Comparison of ENCODE assay signal across 26 cellular contexts in the genomic region with DNA sequence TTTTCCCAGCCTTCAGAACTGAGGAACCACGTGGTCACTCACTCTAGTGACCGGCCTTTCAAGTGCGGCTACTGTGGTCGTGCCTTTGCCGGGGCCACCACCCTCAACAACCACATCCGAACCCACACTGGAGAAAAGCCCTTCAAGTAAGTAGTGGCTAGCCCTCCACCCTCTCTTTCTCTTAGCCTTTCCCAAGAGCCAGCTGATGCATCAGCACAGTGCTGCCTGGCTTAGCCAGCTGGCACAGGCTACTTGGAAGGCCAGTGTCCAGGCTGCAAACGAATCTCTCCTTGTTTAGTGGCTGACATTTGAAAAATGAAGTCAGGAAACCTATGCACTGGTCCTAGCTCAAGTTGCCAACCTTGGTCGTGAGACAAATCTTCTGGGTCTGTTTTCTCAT.
A peak's percentile ranks its signal among the peaks of the same experiment; 100 is the strongest.
DNase-seq lines count a peak whose midpoint lies in the region; ATAC-seq and TF ChIP-seq lines count a peak whose summit lies in the region.
"Had no signal": no experiment of that assay in that cellular context is flagged by ENCODE, and none has a peak within 500 bp of the region (broad histone marks: within the 10 kb centered on the region; RNA-seq: fewer than 3 reads in every experiment).

No MANE protein-coding gene starts in this region.

- TF ChIP-seq EP300 in gastroesophageal sphincter (IDR thresholded peaks at IDR 0.05), result no peak

- no peak for TF ChIP-seq POLR2A in gastroesophageal sphincter (IDR thresholded peaks at IDR 0.05)

- peaks cover 0 to 5% of the 10 kb centered on the region in 2 donors for H3K36me3 ChIP-seq in gastroesophageal sphincter
- H3K36me3 ChIP-seq: HAP-1, spleen, vagina had no signal

- DNase-seq in NCI-H82 (lab: John Stamatoyannopoulos, UW) (peak; percentile 14), NCI-H82 treated with DMSO at 0.1 percent for 48 hours (lab: John Stamatoyannopoulos, UW; ENCODE audit: unreplicated experiment) (no peak), midbrain (lab: John Stamatoyannopoulos, UW) (peak; percentile 2), stromal cell of bone marrow (ENCODE audit: low read depth) (peak; percentile 52), NCI-H510A treated with DMSO at 0.1 percent for 48 hours (lab: John Stamatoyannopoulos, UW) (no peak)
- DNase-seq: 8988T; activated CD4-positive, alpha-beta T cell treated with anti-CD3 and anti-CD28 coated beads for 48 hours; activated CD8-positive, alpha-beta memory T cell treated with anti-CD3 and anti-CD28 coated beads, Interleukin-2, amount 10 ng/mL, durations not matched to agents 7 days and 5 days; activated effector memory CD4-positive, alpha-beta T cell treated with anti-CD3 and anti-CD28 coated beads, Interleukin-2, amount 50 U/mL, for 16 hours; Calu3; dermis blood vessel endothelial cell; EL; foreskin fibroblast; mesenchymal stem cell; NCI-H1105 treated with DMSO at 0.1 percent for 48 hours; NCI-H2107; NCI-H510A; SHP77 treated with DMSO at 0.1 percent for 48 hours; spleen; T-helper 1 cell had no signal

- H3K27me3 ChIP-seq in gastroesophageal sphincter, result no peaks in the 10 kb centered on the region
- H3K27me3 ChIP-seq: vagina had no signal

- no peaks in the 10 kb centered on the region for H3K9me3 ChIP-seq in gastroesophageal sphincter
- H3K9me3 ChIP-seq: HAP-1, spleen, vagina had no signal

- H3K4me3 ChIP-seq in gastroesophageal sphincter, result no peak overlapping the region
- H3K4me3 ChIP-seq: HAP-1, spleen, vagina had no signal

- H3K27ac ChIP-seq in gastroesophageal sphincter, result no peak overlapping the region
- H3K27ac ChIP-seq: parathyroid adenoma, spleen, vagina had no signal

- TF ChIP-seq CTCF in gastroesophageal sphincter (IDR thresholded peaks at IDR 0.05), result no peak

- H3K4me1 ChIP-seq in gastroesophageal sphincter, result peaks cover 0 to 23% (median 5%) of the 10 kb centered on the region in 3 donors
- H3K4me1 ChIP-seq: HAP-1, parathyroid adenoma, spleen, vagina had no signal

- 24 to 51% methylated on average over 2 to 6 of the region's 8 CpGs for WGBS in gastroesophageal sphincter (ENCODE audit: low coverage in 1 of 2), 2 donors

- ATAC-seq in gastroesophageal sphincter, result peak; percentile 53
- no peak for ATAC-seq in HG03469 (IDR thresholded peaks at IDR 0.05; ENCODE audit: unreplicated experiment)
- ATAC-seq in HG03442 (IDR thresholded peaks at IDR 0.05; ENCODE audit: unreplicated experiment), result no peak
- ATAC-seq: activated CD8-positive, alpha-beta memory T cell treated with anti-CD3 and anti-CD28 coated beads, Interleukin-2, amount 10 ng/mL, durations not matched to agents 7 days and 5 days had no signal

Comparison
In these comparisons a context has a peak if more than half of its experiments do, and no peak if none do; other contexts are left out.
1. DNase-seq: peak in NCI-H82 (single experiment), midbrain (single experiment) and stromal cell of bone marrow (single experiment); none in NCI-H82 treated with DMSO at 0.1 percent for 48 hours (single experiment) and NCI-H510A treated with DMSO at 0.1 percent for 48 hours (single experiment).